Comparison of ENCODE assay signal across 12 cellular contexts in the genomic region with DNA sequence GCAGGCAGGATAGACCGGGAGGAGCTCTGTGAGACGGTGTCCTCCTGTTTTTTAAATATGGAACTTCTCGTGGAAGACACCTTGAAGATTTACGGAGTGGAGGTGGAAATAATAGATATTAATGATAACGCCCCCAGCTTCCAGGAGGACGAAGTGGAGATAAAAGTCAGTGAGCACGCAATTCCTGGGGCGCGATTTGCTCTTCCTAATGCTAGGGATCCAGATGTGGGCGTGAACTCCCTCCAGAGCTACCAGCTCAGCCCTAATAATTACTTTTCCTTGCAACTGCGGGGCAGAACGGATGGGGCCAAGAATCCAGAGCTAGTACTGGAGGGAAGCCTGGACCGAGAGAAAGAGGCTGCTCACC. TPM values are rescaled to one million over a fixed set of nuclear protein-coding genes. Genes with fewer than 3 reads are reported as not detected.
A peak's percentile ranks its signal among the peaks of the same experiment; 100 is the strongest.
DNase-seq lines count a peak whose midpoint lies in the region; ATAC-seq and TF ChIP-seq lines count a peak whose summit lies in the region.
"Had no signal": no experiment of that assay in that cellular context is flagged by ENCODE, and none has a peak within 500 bp of the region (broad histone marks: within the 10 kb centered on the region; RNA-seq: fewer than 3 reads in every experiment).

No MANE protein-coding gene starts in this region.

- H3K27ac Mint-ChIP-seq in activated naive CD8-positive, alpha-beta T cell treated with anti-CD3 and anti-CD28 coated beads for 36 hours = no peak overlapping the region

- H3K4me3 Mint-ChIP-seq in activated naive CD8-positive, alpha-beta T cell treated with anti-CD3 and anti-CD28 coated beads for 36 hours = peak overlapping the region; percentile 78

- no peak overlapping the region for H3K27ac ChIP-seq in cardiac muscle cell
- no peak overlapping the region for H3K27ac ChIP-seq in iPS-20b (ENCODE audit: low read length)
- no peak overlapping the region for H3K27ac ChIP-seq in thoracic aorta
- H3K27ac ChIP-seq: BLaER1 treated with 17β-estradiol and CSF1 and Interleukin-3, amounts not matched to agents 10 nM and 100 nM; transverse colon had no signal

- H3K4me1 ChIP-seq in cardiac muscle cell (ENCODE audit: low read depth) (no peaks in the 10 kb centered on the region), iPS-20b (ENCODE audit: insufficient read depth, low read length) (no peaks in the 10 kb centered on the region), thoracic aorta (ENCODE audit: control insufficient read depth in 1 of 2, low read depth in 2 of 2) (no peaks in the 10 kb centered on the region)
- H3K4me1 ChIP-seq: BLaER1 treated with 17β-estradiol and CSF1 and Interleukin-3, amounts not matched to agents 10 nM and 100 nM; transverse colon had no signal

- peaks cover 37% of the 10 kb centered on the region for H3K9me3 Mint-ChIP-seq in activated naive CD8-positive, alpha-beta T cell treated with anti-CD3 and anti-CD28 coated beads for 36 hours

- H3K9me3 ChIP-seq in cardiac muscle cell (ENCODE audit: low read depth) = peaks cover 27% of the 10 kb centered on the region
- peaks cover 74% of the 10 kb centered on the region for H3K9me3 ChIP-seq in iPS-20b (ENCODE audit: insufficient read depth, low read depth, low read length)
- peaks cover 99% of the 10 kb centered on the region for H3K9me3 ChIP-seq in thoracic aorta

- no peak overlapping the region for H3K4me3 ChIP-seq in cardiac muscle cell
- peak overlapping the region; percentile 5; the same call in 1 of the 2 replicates for H3K4me3 ChIP-seq in iPS-20b (ENCODE audit: low read length)
- peak overlapping the region; percentile 63 for H3K4me3 ChIP-seq in thoracic aorta

- peaks cover 32% of the 10 kb centered on the region for H3K36me3 Mint-ChIP-seq in activated naive CD8-positive, alpha-beta T cell treated with anti-CD3 and anti-CD28 coated beads for 36 hours

- no peak for ATAC-seq in Right ventricle myocardium superior (ENCODE audit: poor library complexity)
- ATAC-seq in thoracic aorta (ENCODE audit: insufficient number of reproducible peaks, low FRiP score, low read depth) = no peak

- peaks cover 5% of the 10 kb centered on the region for H3K4me1 Mint-ChIP-seq in activated naive CD8-positive, alpha-beta T cell treated with anti-CD3 and anti-CD28 coated beads for 36 hours

- H3K27me3 ChIP-seq in cardiac muscle cell (no peaks in the 10 kb centered on the region), iPS-20b (ENCODE audit: insufficient read depth, low read length) (peaks cover 13% of the 10 kb centered on the region), thoracic aorta (replicated peaks; ENCODE audit: insufficient read depth) (no peaks in the 10 kb centered on the region)

- intact Hi-C loops in Right ventricle myocardium superior (cut with DNase I) = no loop called here

- H3K9ac ChIP-seq in iPS-20b (ENCODE audit: low read depth, low read length) = no peak overlapping the region
- H3K9ac ChIP-seq: BLaER1 treated with 17β-estradiol and CSF1 and Interleukin-3, amounts not matched to agents 10 nM and 100 nM; SK-N-SH had no signal

- DNase-seq in cardiac muscle cell (ENCODE audit: low read depth in 1 of 2, low spot score in 1 of 2) (no peak), Right ventricle myocardium superior (no peak), thoracic aorta (ENCODE audit: low spot score) (no peak), HPDE6-E6E7 (ENCODE audit: extremely low spot score) (no peak), SKM-1 (lab: John Stamatoyannopoulos, UW; ENCODE audit: unreplicated experiment) (no peak), superior temporal gyrus (ENCODE audit: extremely low spot score) (no peak)
- DNase-seq in activated naive CD8-positive, alpha-beta T cell treated with anti-CD3 and anti-CD28 coated beads for 36 hours = no peak
- DNase-seq: NCI-H187 treated with DMSO at 0.1 percent for 48 hours, SK-N-SH, transverse colon had no signal

- H3K36me3 ChIP-seq in cardiac muscle cell (peaks cover 6% of the 10 kb centered on the region), iPS-20b (ENCODE audit: insufficient read depth, low read depth, low read length) (peaks cover 32% of the 10 kb centered on the region; the same call in 1 of the 2 replicates), thoracic aorta (no peaks in the 10 kb centered on the region)
- H3K36me3 ChIP-seq: transverse colon had no signal

- peak; percentile 3 for TF ChIP-seq CTCF in cardiac muscle cell (IDR thresholded peaks at IDR 0.05; ENCODE audit: low read depth, low read length)
- no peak for TF ChIP-seq CTCF in thoracic aorta (IDR thresholded peaks at IDR 0.05)

- peaks cover 88% of the 10 kb centered on the region for H3K27me3 Mint-ChIP-seq in activated naive CD8-positive, alpha-beta T cell treated with anti-CD3 and anti-CD28 coated beads for 36 hours

RNA-seq across cellular contexts. Expression of a gene that starts 0.6 kb away (rescaled TPM):
- total RNA-seq in cardiac muscle cell (3.6 and 5.0 TPM in 2 replicates), Right ventricle myocardium superior (5.1 TPM), thoracic aorta (10 to 100 TPM; 10.4 to 11.6 TPM)
- 0.64 and 1.7 TPM in 2 replicates for polyA plus RNA-seq in cardiac muscle cell
- total RNA-seq in activated naive CD8-positive, alpha-beta T cell treated with anti-CD3 and anti-CD28 coated beads for 36 hours = under 1 TPM in 1 of 2 experiments, not detected in 1; 0.06 TPM

RNA-seq across cellular contexts. Expression of a gene that starts 4.0 kb away (rescaled TPM):
- total RNA-seq in cardiac muscle cell = 11.3 and 19.9 TPM in 2 replicates
- 8.4 and 12.3 TPM in 2 replicates for polyA plus RNA-seq in cardiac muscle cell
- total RNA-seq in Right ventricle myocardium superior = 9.8 TPM
- total RNA-seq in activated naive CD8-positive, alpha-beta T cell treated with anti-CD3 and anti-CD28 coated beads for 36 hours = not detected
- 10 to 100 TPM; 18.0 to 28.1 TPM for total RNA-seq in thoracic aorta

RNA-seq across cellular contexts. Expression of a gene that starts 8.7 kb away (rescaled TPM):
- 4.5 and 7.3 TPM in 2 replicates for total RNA-seq in cardiac muscle cell
- polyA plus RNA-seq in cardiac muscle cell = 1.1 and 1.4 TPM in 2 replicates
- total RNA-seq in Right ventricle myocardium superior = 5.4 TPM
- under 1 TPM in 1 of 2 experiments, not detected in 1; 0.06 TPM for total RNA-seq in activated naive CD8-positive, alpha-beta T cell treated with anti-CD3 and anti-CD28 coated beads for 36 hours
- total RNA-seq in thoracic aorta = 10 to 100 TPM; 11.1 to 14.4 TPM

RNA-seq across cellular contexts. Expression of a gene that starts 8.8 kb away (rescaled TPM):
- total RNA-seq in cardiac muscle cell (1.7 and 6.1 TPM in 2 replicates), Right ventricle myocardium superior (4.9 TPM), thoracic aorta (10 to 100 TPM; 16.2 to 26.0 TPM)
- polyA plus RNA-seq in cardiac muscle cell = 0.45 and 0.52 TPM in 2 replicates
- total RNA-seq in activated naive CD8-positive, alpha-beta T cell treated with anti-CD3 and anti-CD28 coated beads for 36 hours = under 1 TPM in 1 of 2 experiments, not detected in 1; 0.08 TPM

RNA-seq across cellular contexts. Expression of a gene that starts 13.7 kb away (rescaled TPM):
- total RNA-seq in cardiac muscle cell (28.7 and 48.6 TPM in 2 replicates), Right ventricle myocardium superior (6.2 TPM), thoracic aorta (10 to 100 TPM in 1 of 2 donors, 1 to 10 TPM in 1; 9.5 to 17.2 TPM)
- 26.1 and 44.1 TPM in 2 replicates for polyA plus RNA-seq in cardiac muscle cell
- total RNA-seq in activated naive CD8-positive, alpha-beta T cell treated with anti-CD3 and anti-CD28 coated beads for 36 hours = not detected

Comparison
In these comparisons a context has a peak if more than half of its experiments do, and no peak if none do; other contexts are left out.
1. RNA of a gene that starts 4.0 kb away (total RNA-seq): 18.0 to 28.1 TPM in thoracic aorta, 11.3 to 19.9 TPM in cardiac muscle cell and 9.8 TPM in Right ventricle myocardium superior (single experiment); not detected in activated naive CD8-positive, alpha-beta T cell treated with anti-CD3 and anti-CD28 coated beads for 36 hours; every median in the first group is over 10 times any median in the second.